22 cellular contexts compared by ENCODE assay signal in genomic region chr15:70519616-70520015, GRCh38.
"Had no signal": no experiment of that assay in that cellular context is flagged by ENCODE, and none has a peak within 500 bp of the region (broad histone marks: within the 10 kb centered on the region; RNA-seq: fewer than 3 reads in every experiment).

No MANE protein-coding gene starts in this region.

- H3K27ac Mint-ChIP-seq: nephron; stimulated activated effector memory CD8-positive, alpha-beta T cell treated with anti-CD3 and anti-CD28 coated beads, Interleukin-12 subunit alpha, Interleukin-12 subunit beta, amount 100 ng/mL, for 72 hours; type B pancreatic cell had no signal

- H3K4me3 Mint-ChIP-seq: effector memory CD8-positive, alpha-beta T cell; naive B cell; nephron; stimulated activated effector memory CD8-positive, alpha-beta T cell treated with anti-CD3 and anti-CD28 coated beads, Interleukin-12 subunit alpha, Interleukin-12 subunit beta, amount 100 ng/mL, for 72 hours; type B pancreatic cell had no signal

- H3K4me1 Mint-ChIP-seq: nephron; stimulated activated effector memory CD8-positive, alpha-beta T cell treated with anti-CD3 and anti-CD28 coated beads, Interleukin-12 subunit alpha, Interleukin-12 subunit beta, amount 100 ng/mL, for 72 hours had no signal

- ATAC-seq: effector memory CD8-positive, alpha-beta T cell; gastrocnemius medialis; stimulated activated effector memory CD8-positive, alpha-beta T cell treated with anti-CD3 and anti-CD28 coated beads, Interleukin-12 subunit alpha, Interleukin-12 subunit beta, amount 100 ng/mL, for 72 hours; stimulated activated naive CD8-positive, alpha-beta T cell treated with anti-CD3 and anti-CD28 coated beads, Interleukin-15, Interleukin-2, amounts not matched to agents 100 U/mL and 50 U/mL, for 24 hours had no signal

- H3K27ac ChIP-seq: dorsolateral prefrontal cortex, epithelial cell of prostate, esophagus muscularis mucosa, gastrocnemius medialis, heart right ventricle, left ventricle myocardium inferior, suprapubic skin, thyroid gland had no signal

- DNase-seq: cortex of kidney; dorsolateral prefrontal cortex; effector memory CD8-positive, alpha-beta T cell; gastrocnemius medialis; heart right ventricle; hypothalamus; left ventricle myocardium inferior; mesenchymal stem cell; naive B cell; stimulated activated CD4-positive, alpha-beta T cell treated with anti-CD3 and anti-CD28 coated beads, Interleukin-4, amount 100 ng/mL, for 1 hour; stimulated activated CD8-positive, alpha-beta memory T cell treated with anti-CD3 and anti-CD28 coated beads, Interleukin-4, amount 100 ng/mL, for 48 hours; stimulated activated naive CD8-positive, alpha-beta T cell treated with anti-CD3 and anti-CD28 coated beads, Interleukin-15, Interleukin-2, amounts not matched to agents 100 U/mL and 50 U/mL, for 24 hours; thyroid gland had no signal

- H3K27me3 ChIP-seq: gastrocnemius medialis, thyroid gland had no signal

- H3K9me3 Mint-ChIP-seq: effector memory CD8-positive, alpha-beta T cell; stimulated activated effector memory CD8-positive, alpha-beta T cell treated with anti-CD3 and anti-CD28 coated beads, Interleukin-12 subunit alpha, Interleukin-12 subunit beta, amount 100 ng/mL, for 72 hours; type B pancreatic cell had no signal

- H3K9me3 ChIP-seq: esophagus muscularis mucosa, gastrocnemius medialis, heart right ventricle, left ventricle myocardium inferior, suprapubic skin, thyroid gland had no signal

- H3K36me3 ChIP-seq: esophagus muscularis mucosa, gastrocnemius medialis, heart right ventricle, left ventricle myocardium inferior, suprapubic skin, thyroid gland had no signal

- H3K4me3 ChIP-seq: dorsolateral prefrontal cortex, esophagus muscularis mucosa, gastrocnemius medialis, heart right ventricle, left ventricle myocardium inferior, lung, smooth muscle cell, suprapubic skin, thyroid gland had no signal

- H3K4me1 ChIP-seq: esophagus muscularis mucosa, gastrocnemius medialis, heart right ventricle, left ventricle myocardium inferior had no signal

- H3K4me2 ChIP-seq: smooth muscle cell had no signal

- FAIRE-seq: islet of Langerhans had no signal

- H3K36me3 Mint-ChIP-seq: naive B cell; stimulated activated effector memory CD8-positive, alpha-beta T cell treated with anti-CD3 and anti-CD28 coated beads, Interleukin-12 subunit alpha, Interleukin-12 subunit beta, amount 100 ng/mL, for 72 hours; type B pancreatic cell had no signal
